11 cellular contexts compared by ENCODE assay signal in genomic region chr10:18216482-18216881, GRCh38.
DNase-seq lines count a peak whose midpoint lies in the region; ATAC-seq, FAIRE-seq and TF ChIP-seq lines count a peak whose summit lies in the region.
"Had no signal": no experiment of that assay in that cellular context is flagged by ENCODE, and none has a peak within 500 bp of the region (broad histone marks: within the 10 kb centered on the region; RNA-seq: fewer than 3 reads in every experiment).

No MANE protein-coding gene starts in this region.

- H3K18ac ChIP-seq in H9 (ENCODE audit: insufficient read length, low read depth, low read length), result no peak overlapping the region

- H2AK5ac ChIP-seq in H9 (ENCODE audit: insufficient read length, low read length), result no peak overlapping the region

- no peak overlapping the region for H3K23ac ChIP-seq in H9 (ENCODE audit: insufficient read length, low read depth, low read length)

- H4K91ac ChIP-seq in H9 (ENCODE audit: insufficient read length, low read depth, low read length), result no peak overlapping the region

- H3K27me3 Mint-ChIP-seq in H9 (ENCODE audit: low read depth), result peaks cover 1% of the 10 kb centered on the region; the same call in 1 of the 2 replicates

- no peak overlapping the region for H3K14ac ChIP-seq in H9 (ENCODE audit: insufficient read depth, low read length)

- no peak overlapping the region for H4K8ac ChIP-seq in H9 (replicated peaks; ENCODE audit: insufficient read length, low read depth, low read length)

- H3K4me2 ChIP-seq in A549, result no peak overlapping the region
- H3K4me2 ChIP-seq in H9 (ENCODE audit: insufficient read depth, insufficient read length, low read length), result no peak overlapping the region
- H3K4me2 ChIP-seq in hepatocyte, result no peak overlapping the region

- peak; percentile 62 to 74; a peak in 3 of 6 replicates for ATAC-seq in A549
- ATAC-seq in HG03159 (IDR thresholded peaks at IDR 0.05; ENCODE audit: unreplicated experiment), result no peak

- H2BK120ac ChIP-seq in H9 (ENCODE audit: low read depth, low read length, poor library complexity, severe bottlenecking), result no peak overlapping the region

- H3K9me2 ChIP-seq in hepatocyte (replicated peaks; ENCODE audit: insufficient read depth), result no peaks in the 10 kb centered on the region

- H3K4me3 ChIP-seq in A549 (no peak overlapping the region), WERI-Rb-1 (ENCODE audit: low read depth, low read length) (no peak overlapping the region), hepatocyte (no peak overlapping the region)

- no peak overlapping the region for H3T11ph ChIP-seq in H9 (ENCODE audit: low read length)

- no peaks in the 10 kb centered on the region for H3K9me3 Mint-ChIP-seq in H9
- H3K9me3 Mint-ChIP-seq: memory B cell had no signal

- H3K79me1 ChIP-seq in H9 (ENCODE audit: insufficient read depth, low read depth, low read length, poor library complexity, severe bottlenecking), result no peaks in the 10 kb centered on the region

- H2BK5ac ChIP-seq in H9 (ENCODE audit: insufficient read length, low read length), result no peak overlapping the region

- H3K4me3 Mint-ChIP-seq in H9, result no peak overlapping the region
- H3K4me3 Mint-ChIP-seq: activated naive CD8-positive, alpha-beta T cell; memory B cell had no signal

- H2BK20ac ChIP-seq in H9 (ENCODE audit: low read depth, low read length, poor library complexity, severe bottlenecking), result no peak overlapping the region

- H3K9me3 ChIP-seq in A549 (no peaks in the 10 kb centered on the region), H9 (ENCODE audit: control insufficient read depth, low read depth, low read length) (no peaks in the 10 kb centered on the region), WERI-Rb-1 (ENCODE audit: severe bottlenecking) (no peaks in the 10 kb centered on the region), hepatocyte (ENCODE audit: low read depth) (no peaks in the 10 kb centered on the region)

- peak; percentile 39 to 50; a peak in 4 of 5 replicates for TF ChIP-seq RAD21 in A549 (conservative IDR thresholded peaks at IDR 0.05 in 1 of 2, IDR thresholded peaks at IDR 0.05 in 1 of 2)

- TF ChIP-seq POLR2A in A549 (IDR thresholded peaks at IDR 0.05; ENCODE audit: low read length), result no peak

- H3K56ac ChIP-seq in H9 (ENCODE audit: insufficient read length, low read depth, low read length), result no peak overlapping the region

- DNase-seq in A549 (ENCODE audit: low read depth in 1 of 2, low spot score in 1 of 2) (peak in 1 of 2 experiments; percentile 11), H9 (no peak), WERI-Rb-1 (no peak), hepatocyte (ENCODE audit: low spot score) (peak; percentile 43), COLO668 (lab: John Stamatoyannopoulos, UW; ENCODE audit: unreplicated experiment) (no peak), NCI-H1092 (lab: John Stamatoyannopoulos, UW) (no peak), iPS-NIHi11 (ENCODE audit: low spot score) (no peak)

- CTCF ChIA-PET in A549 (lab: Yijun Ruan, JAX), result interaction anchor here (0.6 to 2.5 kb wide), 36 partner anchors 8 to 1651 kb away, joined by 3 to 40 read pairs (median 4); no protein-coding TSS in a partner anchor

- peaks cover 3 to 12% of the 10 kb centered on the region in 2 experiments; a peak in 3 of 4 replicates for H3K4me1 Mint-ChIP-seq in H9
- H3K4me1 Mint-ChIP-seq: memory B cell had no signal

- H2AFZ ChIP-seq in H9 (ENCODE audit: low read length) (no peak overlapping the region), hepatocyte (no peak overlapping the region)

- no peak for TF ChIP-seq EP300 in A549 (IDR thresholded peaks at IDR 0.05)

- POLR2A ChIA-PET in A549 (lab: Yijun Ruan, JAX), result no interaction called here

- H2BK15ac ChIP-seq in H9 (ENCODE audit: low read depth, low read length), result no peak overlapping the region

- H3K79me2 ChIP-seq in H9 (ENCODE audit: insufficient read depth, low read length) (no peaks in the 10 kb centered on the region), hepatocyte (no peaks in the 10 kb centered on the region)

- FAIRE-seq in A549 (lab: Jason Lieb, UNC), result peak; percentile 13
- FAIRE-seq: G401.6 had no signal

- no peak overlapping the region for H3K4ac ChIP-seq in H9 (ENCODE audit: low read depth, low read length)

- H3K36me3 ChIP-seq in WERI-Rb-1 (no peaks in the 10 kb centered on the region), hepatocyte (replicated peaks; ENCODE audit: insufficient read depth, low read depth) (no peaks in the 10 kb centered on the region)

- no peaks in the 10 kb centered on the region for H3K27me3 ChIP-seq in H9 (ENCODE audit: insufficient read depth, low read length)
- no peaks in the 10 kb centered on the region for H3K27me3 ChIP-seq in WERI-Rb-1 (ENCODE audit: insufficient read depth, low read depth, severe bottlenecking)
- no peaks in the 10 kb centered on the region for H3K27me3 ChIP-seq in hepatocyte

- no peak overlapping the region for H3K27ac ChIP-seq in A549
- no peak overlapping the region for H3K27ac ChIP-seq in H9 (ENCODE audit: insufficient read length, low read depth, low read length)
- no peak overlapping the region for H3K27ac ChIP-seq in WERI-Rb-1
- no peak overlapping the region for H3K27ac ChIP-seq in hepatocyte

- peak; percentile 50 for TF ChIP-seq CTCF in A549 (IDR thresholded peaks at IDR 0.05)
- TF ChIP-seq CTCF in H9 (conservative IDR thresholded peaks at IDR 0.05), result peak; percentile 59
- TF ChIP-seq CTCF in WERI-Rb-1 (IDR thresholded peaks at IDR 0.05; ENCODE audit: low read depth, low read length), result peak; percentile 41; the same call in 1 of the 2 replicates
- TF ChIP-seq CTCF in hepatocyte (IDR thresholded peaks at IDR 0.05; ENCODE audit: poor library complexity), result peak; percentile 72

- 40% methylated on average over 2 of the region's 2 CpGs for WGBS in A549 (ENCODE audit: missing lambda C conversion rate)
- no CpG with 5 or more reads among the region's 2 CpGs for WGBS in H9 (ENCODE audit: extremely low coverage, insufficient read length, low lambda C conversion rate)
- WGBS in hepatocyte (ENCODE audit: low lambda C conversion rate, missing lambda C conversion rate), result 43% methylated on average over 2 of the region's 2 CpGs

- no peak overlapping the region for H2BK12ac ChIP-seq in H9 (ENCODE audit: insufficient read length, low read depth, low read length)

- H3K4me1 ChIP-seq in A549 (no peaks in the 10 kb centered on the region), H9 (ENCODE audit: insufficient read depth, low read length) (no peaks in the 10 kb centered on the region), hepatocyte (ENCODE audit: insufficient read depth) (peaks cover under 1% of the 10 kb centered on the region)

- H4K20me1 ChIP-seq in H9 (ENCODE audit: control insufficient read depth, insufficient read depth, insufficient read length), result no peaks in the 10 kb centered on the region
- no peaks in the 10 kb centered on the region for H4K20me1 ChIP-seq in hepatocyte (ENCODE audit: insufficient read depth, poor library complexity, severe bottlenecking)

- H3K23me2 ChIP-seq in H9 (ENCODE audit: insufficient read length, low read depth, low read length, poor library complexity, severe bottlenecking), result no peaks in the 10 kb centered on the region

- no peak overlapping the region for H4K5ac ChIP-seq in H9 (ENCODE audit: insufficient read length, low read depth, low read length)

- H3K36me3 Mint-ChIP-seq in H9 (ENCODE audit: insufficient read depth in 1 of 3, low read depth in 3 of 3), result no peaks in the 10 kb centered on the region
- H3K36me3 Mint-ChIP-seq: activated naive CD8-positive, alpha-beta T cell; memory B cell had no signal

- no peak overlapping the region for H3K9ac ChIP-seq in H9 (ENCODE audit: extremely low read depth, insufficient read length, low read length)

- H3K27ac Mint-ChIP-seq in H9, result no peak overlapping the region
- H3K27ac Mint-ChIP-seq: activated naive CD8-positive, alpha-beta T cell; memory B cell had no signal

TF ChIP-seq in A549, 52 proteins besides CTCF, POLR2A, EP300 and RAD21:
- no peak for TF ChIP-seq TFCP2L1 (CRISPR knock-in tag; IDR thresholded peaks at IDR 0.05)
- peak; percentile 49; the same call in 2 of the 3 replicates for TF ChIP-seq SMC3 (IDR thresholded peaks at IDR 0.05)
